Comparison of ENCODE assay signal across 1 cellular context in the genomic region with DNA sequence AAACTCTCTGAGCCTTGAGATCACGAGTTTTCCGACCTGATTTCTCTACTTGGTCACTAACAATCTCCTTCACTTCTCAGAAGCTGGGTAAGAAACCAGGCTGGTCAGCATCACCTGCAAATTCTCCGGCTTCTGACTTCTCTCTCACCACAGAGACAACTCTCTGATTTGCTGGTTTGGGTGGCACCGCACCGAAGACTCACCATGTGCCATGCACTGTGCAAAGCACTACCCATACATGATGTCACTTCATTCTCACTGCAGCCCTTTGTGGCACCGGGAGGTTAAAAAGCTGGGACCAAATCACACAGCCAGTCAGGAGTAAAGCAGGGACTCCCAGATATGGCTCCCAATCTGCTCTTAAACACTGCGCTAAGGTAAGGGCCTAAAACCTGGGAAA.
TF ChIP-seq lines count a peak whose summit lies in the region.

No MANE protein-coding gene starts in this region.

TF ChIP-seq in HEK293, 187 proteins besides CTCF, POLR2A, EP300 and RAD21:
- TF ChIP-seq, protein P1, sequence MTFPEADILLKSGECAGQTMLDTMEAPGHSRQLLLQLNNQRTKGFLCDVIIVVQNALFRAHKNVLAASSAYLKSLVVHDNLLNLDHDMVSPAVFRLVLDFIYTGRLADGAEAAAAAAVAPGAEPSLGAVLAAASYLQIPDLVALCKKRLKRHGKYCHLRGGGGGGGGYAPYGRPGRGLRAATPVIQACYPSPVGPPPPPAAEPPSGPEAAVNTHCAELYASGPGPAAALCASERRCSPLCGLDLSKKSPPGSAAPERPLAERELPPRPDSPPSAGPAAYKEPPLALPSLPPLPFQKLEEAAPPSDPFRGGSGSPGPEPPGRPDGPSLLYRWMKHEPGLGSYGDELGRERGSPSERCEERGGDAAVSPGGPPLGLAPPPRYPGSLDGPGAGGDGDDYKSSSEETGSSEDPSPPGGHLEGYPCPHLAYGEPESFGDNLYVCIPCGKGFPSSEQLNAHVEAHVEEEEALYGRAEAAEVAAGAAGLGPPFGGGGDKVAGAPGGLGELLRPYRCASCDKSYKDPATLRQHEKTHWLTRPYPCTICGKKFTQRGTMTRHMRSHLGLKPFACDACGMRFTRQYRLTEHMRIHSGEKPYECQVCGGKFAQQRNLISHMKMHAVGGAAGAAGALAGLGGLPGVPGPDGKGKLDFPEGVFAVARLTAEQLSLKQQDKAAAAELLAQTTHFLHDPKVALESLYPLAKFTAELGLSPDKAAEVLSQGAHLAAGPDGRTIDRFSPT (tag by site-specific recombination; IDR thresholded peaks at IDR 0.05): no peak
- no peak for TF ChIP-seq ZNF24 (tag by site-specific recombination; IDR thresholded peaks at IDR 0.05)
- no peak for TF ChIP-seq SP2 (tag by site-specific recombination; IDR thresholded peaks at IDR 0.05)
- no peak for TF ChIP-seq BCL11A (tag by site-specific recombination; IDR thresholded peaks at IDR 0.05; ENCODE audit: low read depth)
- TF ChIP-seq, protein P2, sequence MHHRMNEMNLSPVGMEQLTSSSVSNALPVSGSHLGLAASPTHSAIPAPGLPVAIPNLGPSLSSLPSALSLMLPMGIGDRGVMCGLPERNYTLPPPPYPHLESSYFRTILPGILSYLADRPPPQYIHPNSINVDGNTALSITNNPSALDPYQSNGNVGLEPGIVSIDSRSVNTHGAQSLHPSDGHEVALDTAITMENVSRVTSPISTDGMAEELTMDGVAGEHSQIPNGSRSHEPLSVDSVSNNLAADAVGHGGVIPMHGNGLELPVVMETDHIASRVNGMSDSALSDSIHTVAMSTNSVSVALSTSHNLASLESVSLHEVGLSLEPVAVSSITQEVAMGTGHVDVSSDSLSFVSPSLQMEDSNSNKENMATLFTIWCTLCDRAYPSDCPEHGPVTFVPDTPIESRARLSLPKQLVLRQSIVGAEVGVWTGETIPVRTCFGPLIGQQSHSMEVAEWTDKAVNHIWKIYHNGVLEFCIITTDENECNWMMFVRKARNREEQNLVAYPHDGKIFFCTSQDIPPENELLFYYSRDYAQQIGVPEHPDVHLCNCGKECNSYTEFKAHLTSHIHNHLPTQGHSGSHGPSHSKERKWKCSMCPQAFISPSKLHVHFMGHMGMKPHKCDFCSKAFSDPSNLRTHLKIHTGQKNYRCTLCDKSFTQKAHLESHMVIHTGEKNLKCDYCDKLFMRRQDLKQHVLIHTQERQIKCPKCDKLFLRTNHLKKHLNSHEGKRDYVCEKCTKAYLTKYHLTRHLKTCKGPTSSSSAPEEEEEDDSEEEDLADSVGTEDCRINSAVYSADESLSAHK (tag by site-specific recombination; IDR thresholded peaks at IDR 0.05): no peak
- TF ChIP-seq, protein P3, sequence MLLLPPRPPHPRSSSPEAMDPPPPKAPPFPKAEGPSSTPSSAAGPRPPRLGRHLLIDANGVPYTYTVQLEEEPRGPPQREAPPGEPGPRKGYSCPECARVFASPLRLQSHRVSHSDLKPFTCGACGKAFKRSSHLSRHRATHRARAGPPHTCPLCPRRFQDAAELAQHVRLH (tag by site-specific recombination; IDR thresholded peaks at IDR 0.05): no peak
